ENCODE assay signal across 25 cellular contexts in the genomic region with DNA sequence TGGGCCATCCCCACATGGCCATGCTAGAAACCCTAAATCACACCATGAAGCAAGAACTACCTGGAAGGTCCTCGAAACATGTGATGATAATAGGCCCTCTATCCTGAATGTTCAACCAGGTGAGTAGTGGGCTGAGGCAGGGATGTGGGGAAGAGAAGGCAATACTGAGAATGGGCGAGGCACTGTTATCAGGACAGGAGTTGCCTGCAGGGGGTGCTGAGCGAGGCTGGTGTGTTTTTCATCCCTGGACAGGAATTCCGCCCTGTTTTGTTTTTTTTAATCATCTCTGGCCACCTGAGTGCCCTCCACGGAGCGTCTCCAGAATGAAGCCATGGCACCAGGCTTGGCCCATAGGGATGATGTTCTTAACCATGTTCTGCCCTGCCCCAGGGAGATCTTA.
"Had no signal": no experiment of that assay in that cellular context is flagged by ENCODE, and none has a peak within 500 bp of the region (broad histone marks: within the 10 kb centered on the region; RNA-seq: fewer than 3 reads in every experiment).

No MANE protein-coding gene starts in this region.

- ATAC-seq: foreskin keratinocyte; left cardiac atrium; left lung; natural killer cell; psoas muscle; right cardiac atrium; stimulated activated effector memory CD8-positive, alpha-beta T cell treated with anti-CD3 and anti-CD28 coated beads, Interleukin-12 subunit alpha, Interleukin-12 subunit beta, amount 100 ng/mL, for 72 hours had no signal

- H3K27ac ChIP-seq: colonic mucosa, esophagus muscularis mucosa, foreskin keratinocyte, left lung, ovary, psoas muscle, sigmoid colon, stomach, thyroid gland had no signal

- H3K9me3 ChIP-seq: colonic mucosa, esophagus muscularis mucosa, left lung, ovary, psoas muscle, sigmoid colon, stomach, thyroid gland had no signal

- H3K4me1 ChIP-seq: colonic mucosa, esophagus muscularis mucosa, foreskin keratinocyte, left lung, psoas muscle, sigmoid colon, stomach had no signal

- H3K36me3 ChIP-seq: colonic mucosa, esophagus muscularis mucosa, left lung, ovary, sigmoid colon, stomach, thyroid gland had no signal

- DNase-seq: colonic mucosa; effector CD8-positive, alpha-beta T cell; foreskin keratinocyte; hypothalamus; left cardiac atrium; left lung; mesenchymal stem cell; natural killer cell; occipital lobe; ovary; posterior cingulate gyrus; psoas muscle; right cardiac atrium; sigmoid colon; stimulated activated CD4-positive, alpha-beta T cell treated with anti-CD3 and anti-CD28 coated beads, Interleukin-2, amount 100 ng/mL, for 24 hours; stimulated activated CD4-positive, alpha-beta T cell treated with anti-CD3 and anti-CD28 coated beads, Interleukin-4, amount 100 ng/mL, for 24 hours; stimulated activated naive CD4-positive, alpha-beta T cell treated with Interleukin-2 at 50 U/mL for 16 hours; stomach; thyroid gland; trophoblast cell had no signal

- FAIRE-seq: endothelial cell of umbilical vein, islet of Langerhans had no signal

- H3K27ac Mint-ChIP-seq: dendritic cell treated with granulocyte-macrophage colony-stimulating factor and Interleukin-4, amounts not matched to agents 40 ng/mL and 50 ng/mL, for 4 days; natural killer cell; stimulated activated effector memory CD8-positive, alpha-beta T cell treated with anti-CD3 and anti-CD28 coated beads, Interleukin-12 subunit alpha, Interleukin-12 subunit beta, amount 100 ng/mL, for 72 hours had no signal

- H3K4me3 Mint-ChIP-seq: dendritic cell treated with granulocyte-macrophage colony-stimulating factor and Interleukin-4, amounts not matched to agents 40 ng/mL and 50 ng/mL, for 4 days; natural killer cell; stimulated activated effector memory CD8-positive, alpha-beta T cell treated with anti-CD3 and anti-CD28 coated beads, Interleukin-12 subunit alpha, Interleukin-12 subunit beta, amount 100 ng/mL, for 72 hours had no signal

- H3K4me1 Mint-ChIP-seq: natural killer cell; stimulated activated effector memory CD8-positive, alpha-beta T cell treated with anti-CD3 and anti-CD28 coated beads, Interleukin-12 subunit alpha, Interleukin-12 subunit beta, amount 100 ng/mL, for 72 hours had no signal

- H3K27me3 ChIP-seq: colonic mucosa, foreskin keratinocyte, left lung, ovary, sigmoid colon, thyroid gland had no signal

- H3K27me3 Mint-ChIP-seq: dendritic cell treated with granulocyte-macrophage colony-stimulating factor and Interleukin-4, amounts not matched to agents 40 ng/mL and 50 ng/mL, for 4 days had no signal

- H3K4me3 ChIP-seq: colonic mucosa, esophagus muscularis mucosa, left lung, ovary, psoas muscle, sigmoid colon, stomach, thyroid gland had no signal

- H3K36me3 Mint-ChIP-seq: natural killer cell; stimulated activated effector memory CD8-positive, alpha-beta T cell treated with anti-CD3 and anti-CD28 coated beads, Interleukin-12 subunit alpha, Interleukin-12 subunit beta, amount 100 ng/mL, for 72 hours had no signal
